ENCODE assay signal across 1 cellular context in genomic region chr11:119712006-119712405, GRCh38.
TF ChIP-seq lines count a peak whose summit lies in the region.

No MANE protein-coding gene starts in this region.

TF ChIP-seq in HepG2, 621 proteins besides CTCF, POLR2A, EP300 and RAD21 (continued from another document):
- TF ChIP-seq PATZ1 (CRISPR knock-in tag; IDR thresholded peaks at IDR 0.05) (0 out of 2 replicates have a peak, but pooled peaks have one; percentile 27), MXD4 (CRISPR knock-in tag; IDR thresholded peaks at IDR 0.05) (no peak), PRDM10 (CRISPR knock-in tag; IDR thresholded peaks at IDR 0.05; ENCODE audit: low read depth) (0 out of 2 replicates have a peak, but pooled peaks have one; percentile 5)
